Comparison of ENCODE assay signal across 9 cellular contexts in genomic region chr7:33903770-33904679, GRCh38. TPM values are rescaled to one million over a fixed set of nuclear protein-coding genes. Genes with fewer than 3 reads are reported as not detected.
DNase-seq lines count a peak whose midpoint lies in the region; ATAC-seq, FAIRE-seq and TF ChIP-seq lines count a peak whose summit lies in the region.
"Had no signal": no experiment of that assay in that cellular context is flagged by ENCODE, and none has a peak within 500 bp of the region (broad histone marks: within the 10 kb centered on the region; RNA-seq: fewer than 3 reads in every experiment).

No MANE protein-coding gene starts in this region.

- 12% methylated on average over 56 of the region's 56 CpGs for WGBS in A549 (ENCODE audit: missing lambda C conversion rate)
- WGBS in HepG2 (ENCODE audit: low lambda C conversion rate), result 25% methylated on average over 25 of the region's 56 CpGs

- TF ChIP-seq POLR2A in A549 (IDR thresholded peaks at IDR 0.05; ENCODE audit: low read length), result peak; percentile 45
- TF ChIP-seq POLR2A in HepG2 (IDR thresholded peaks at IDR 0.05; ENCODE audit: insufficient read depth in 1 of 2, low read depth in 2 of 2, low read length in 2 of 2), result no peak

- H3K27me3 ChIP-seq in dorsolateral prefrontal cortex, result peaks cover 0 to 25% (median 0%) of the 10 kb centered on the region in 45 donors
- peaks cover 3 to 30% of the 10 kb centered on the region in 2 experiments; a peak in 3 of 5 replicates for H3K27me3 ChIP-seq in HepG2 (ENCODE audit: control insufficient read depth in 1 of 2, insufficient read depth in 2 of 2, low read length in 2 of 2)

- H3K9ac ChIP-seq in HepG2 (ENCODE audit: insufficient read depth, low read depth, low read length), result no peak overlapping the region

- TF ChIP-seq CTCF in A549 (IDR thresholded peaks at IDR 0.05) (no peak), dorsolateral prefrontal cortex (IDR thresholded peaks at IDR 0.05 in 54 of 56, conservative IDR thresholded peaks at IDR 0.05 in 2 of 56; ENCODE audit: low read depth in 1 of 56, partially characterized antibody in 56 of 56) (peak in 3 of 56 donors; percentile 9 to 15 (median 11)), HepG2 (CRISPR knock-in tag; IDR thresholded peaks at IDR 0.05) (no peak)

- no peaks in the 10 kb centered on the region for H3K79me2 ChIP-seq in HepG2 (ENCODE audit: insufficient read depth, low read length)

- peak overlapping the region; percentile 67 for H3K4me3 ChIP-seq in A549
- peak overlapping the region; percentile 45 to 87 (median 75) for H3K4me3 ChIP-seq in dorsolateral prefrontal cortex
- peak overlapping the region; percentile 48 to 69 (median 52) for H3K4me3 ChIP-seq in HepG2 (replicated peaks in 1 of 3; ENCODE audit: insufficient read depth in 1 of 3, low read depth in 2 of 3, low read length in 3 of 3)

- POLR2A ChIA-PET in A549 (lab: Yijun Ruan, JAX) (interaction anchor here (0.7 to 1.4 kb wide), 2 partner anchors 132 to 444 kb away, joined by 3 read pairs; no protein-coding TSS in a partner anchor), HepG2 (lab: Yijun Ruan, JAX) (no interaction called here)

- DNase-seq in A549 (ENCODE audit: low read depth in 1 of 2, low spot score in 1 of 2), result peak; percentile 53 to 54
- peak; percentile 47 to 60 for DNase-seq in SHP77 (lab: John Stamatoyannopoulos, UW)
- DNase-seq in dorsolateral prefrontal cortex, result peak in 9 of 10 donors; percentile 33 to 77 (median 68)
- DNase-seq in HepG2 (ENCODE audit: low spot score), result peak; percentile 3
- DNase-seq in stimulated activated CD4-positive, alpha-beta T cell treated with anti-CD3 and anti-CD28 coated beads, Interleukin-4, amount 100 ng/mL, for 1 hour, result peak; percentile 26
- DNase-seq in NCI-H2107 treated with DMSO at 0.1 percent for 48 hours (lab: John Stamatoyannopoulos, UW; ENCODE audit: unreplicated experiment), result no peak

- no TSS peak for BruUV-seq in HepG2 (replicated peaks; lab: Mats Ljungman, UMichigan)

- intact Hi-C loops in dorsolateral prefrontal cortex (cut with DNase I) (no loop called here), HepG2 (cut with micrococcal nuclease; ENCODE audit: unreplicated experiment) (no loop called here)

- H3K9me3 ChIP-seq in A549, result no peaks in the 10 kb centered on the region
- H3K9me3 ChIP-seq in HepG2 (ENCODE audit: low read length), result no peaks in the 10 kb centered on the region

- no peak overlapping the region for H2AFZ ChIP-seq in HepG2 (ENCODE audit: low read length)

- TF ChIP-seq RAD21 in A549 (conservative IDR thresholded peaks at IDR 0.05 in 1 of 2, IDR thresholded peaks at IDR 0.05 in 1 of 2) (no peak; a peak in 1 of 5 replicates), HepG2 (CRISPR knock-in tag; IDR thresholded peaks at IDR 0.05) (no peak)

- peaks cover 34% of the 10 kb centered on the region for H3K4me1 ChIP-seq in A549
- H3K4me1 ChIP-seq in HepG2 (ENCODE audit: insufficient read depth, low read length), result peaks cover 12% of the 10 kb centered on the region

- H3K4me2 ChIP-seq in A549 (peak overlapping the region; percentile 80), HepG2 (ENCODE audit: low read depth, low read length) (peak overlapping the region; percentile 86)

- FAIRE-seq in A549 (lab: Jason Lieb, UNC), result no peak
- FAIRE-seq in HepG2 (lab: Jason Lieb, UNC), result no peak
- FAIRE-seq: frontal cortex had no signal

- H4K20me1 ChIP-seq in HepG2 (ENCODE audit: insufficient read depth, low read length), result no peaks in the 10 kb centered on the region

- peak overlapping the region; percentile 87 to 95 for H3K27ac ChIP-seq in A549
- H3K27ac ChIP-seq in dorsolateral prefrontal cortex, result peak overlapping the region in 58 of 59 donors; percentile 26 to 96 (median 85)
- no peak overlapping the region for H3K27ac ChIP-seq in HepG2 (ENCODE audit: extremely low read length, insufficient read depth, low read length)

- no peak for TF ChIP-seq EP300 in A549 (IDR thresholded peaks at IDR 0.05)
- no peak for TF ChIP-seq EP300 in HepG2 (IDR thresholded peaks at IDR 0.05; ENCODE audit: low read depth in 2 of 2, low read length in 2 of 2)
- no peak for TF ChIP-seq EP300 in HepG2 (CRISPR knock-in tag; IDR thresholded peaks at IDR 0.05; ENCODE audit: borderline replicate concordance)

- in situ Hi-C loops in HepG2 (cut with HindIII; ENCODE audit: extremely low pct_ligation_motif_present, low pct_unique_long_range_greater_than_20kb), result no loop called here

- CTCF ChIA-PET in A549 (lab: Yijun Ruan, JAX), result interaction anchor here (0.6 to 4.2 kb wide), 24 partner anchors 9 to 1021 kb away, joined by 3 to 41 read pairs (median 4); no protein-coding TSS in a partner anchor
- CTCF ChIA-PET in HepG2 (lab: Yijun Ruan, JAX; ENCODE audit: low intra/inter-chr PET ratio, low total read pairs), result no interaction called here

- H3K36me3 ChIP-seq in HepG2 (replicated peaks in 1 of 2; ENCODE audit: control insufficient read depth in 1 of 2, insufficient read depth in 2 of 2, low read length in 2 of 2), result no peaks in the 10 kb centered on the region

- ATAC-seq in A549 (peak; percentile 70 to 79), GM18868 (IDR thresholded peaks at IDR 0.05; ENCODE audit: unreplicated experiment) (peak; percentile 21), HepG2 (peak; percentile 74), GM21360 (IDR thresholded peaks at IDR 0.05; ENCODE audit: unreplicated experiment) (no peak)

TF ChIP-seq in A549, 52 proteins besides CTCF, POLR2A, EP300 and RAD21 (continues in another document):
- TF ChIP-seq USF2 (IDR thresholded peaks at IDR 0.05) (no peak), RNF2 (IDR thresholded peaks at IDR 0.05; ENCODE audit: borderline replicate concordance, low read depth) (peak; percentile 61; the same call in 1 of the 2 replicates), CEBPB (IDR thresholded peaks at IDR 0.05) (no peak)

TF ChIP-seq in HepG2, 621 proteins besides CTCF, POLR2A, EP300 and RAD21:
- TF ChIP-seq MEIS1 (CRISPR knock-in tag; IDR thresholded peaks at IDR 0.05; ENCODE audit: borderline replicate concordance) (0 out of 2 replicates have a peak, but pooled peaks have one; percentile 12), GMEB2 (CRISPR knock-in tag; IDR thresholded peaks at IDR 0.05; ENCODE audit: low read depth) (no peak), ZNF775 (CRISPR knock-in tag; IDR thresholded peaks at IDR 0.05; ENCODE audit: borderline replicate concordance) (no peak), ZNF605 (CRISPR knock-in tag; IDR thresholded peaks at IDR 0.05) (no peak), ZNF263 (CRISPR knock-in tag; IDR thresholded peaks at IDR 0.05) (no peak), ZC3H4 (CRISPR knock-in tag; IDR thresholded peaks at IDR 0.05; ENCODE audit: borderline replicate concordance) (no peak), CBX2 (IDR thresholded peaks at IDR 0.05; ENCODE audit: low read depth, low read length) (0 out of 2 replicates have a peak, but pooled peaks have one; percentile 36), CBX2 (CRISPR knock-in tag; IDR thresholded peaks at IDR 0.05; ENCODE audit: low read depth) (no peak)

RNA-seq across cellular contexts. Expression of gene BMPER, which starts 1.3 kb away (rescaled TPM):
- 5.0 and 5.6 TPM in 2 replicates for polyA plus RNA-seq in A549 (2011; rRNA removed)
- polyA plus RNA-seq in A549 (2012; cell fraction: cytosol; rRNA removed), result 2.4 and 3.5 TPM in 2 replicates
- 7.4 and 8.2 TPM in 2 replicates for polyA plus RNA-seq in A549 (2012; cell fraction: nucleus; rRNA removed)
- polyA plus RNA-seq in A549 (2017; fragmentation: RNase III; extraction: RNeasy Plus Mini Kit Qiagen cat#74134 plus additional on column Dnase treatment), result 5.8 to 8.9 TPM (median 7.1 TPM) in 3 replicates
- polyA minus RNA-seq in A549 (2011; rRNA and poly(A)+ RNA removed), result 5.5 and 8.0 TPM in 2 replicates
- total RNA-seq in dorsolateral prefrontal cortex, result 10 to 100 TPM; 13.4 to 45.4 (median 31.2) TPM
- total RNA-seq in HepG2 (2016; rRNA removed; fragmentation: Illumina TruSeq; extraction: Trizol), result not detected in 2 replicates
- not detected in 2 replicates for total RNA-seq in HepG2 (2016; cell fraction: cytosol; rRNA removed; fragmentation: Illumina TruSeq; extraction: Trizol; ENCODE audit: low read depth)
- not detected in 2 replicates for total RNA-seq in HepG2 (2016; cell fraction: insoluble cytoplasmic fraction; rRNA removed; fragmentation: Illumina TruSeq; extraction: Trizol)
- total RNA-seq in HepG2 (2016; cell fraction: membrane; rRNA removed; fragmentation: Illumina TruSeq; extraction: Trizol), result not detected in 2 replicates
- not detected in 2 replicates for total RNA-seq in HepG2 (2016; cell fraction: nucleus; rRNA removed; fragmentation: Illumina TruSeq; extraction: Trizol)
- not detected in 2 replicates for polyA plus RNA-seq in HepG2 (2011; rRNA removed)
- 0.01 TPM in 1 of 2 replicates, not detected in the other for polyA plus RNA-seq in HepG2 (2011; cell fraction: cytosol; rRNA removed)
- 0.24 and 0.45 TPM in 2 replicates for polyA plus RNA-seq in HepG2 (2011; cell fraction: nucleus; rRNA removed)
- 0.07 and 0.12 TPM in 2 replicates for polyA plus RNA-seq in HepG2 (2012)
- polyA plus RNA-seq in HepG2 (2016; cell fraction: cytosol; fragmentation: Illumina TruSeq; extraction: Trizol; ENCODE audit: low read depth), result not detected in 2 replicates
- polyA plus RNA-seq in HepG2 (2016; cell fraction: insoluble cytoplasmic fraction; fragmentation: Illumina TruSeq; extraction: Trizol; ENCODE audit: low read depth), result not detected in 2 replicates
- polyA plus RNA-seq in HepG2 (2016; cell fraction: membrane; fragmentation: Illumina TruSeq; extraction: Trizol; ENCODE audit: low read depth), result not detected in 2 replicates
- not detected in 2 replicates for polyA plus RNA-seq in HepG2 (2016; cell fraction: nucleus; fragmentation: Illumina TruSeq; extraction: Trizol; ENCODE audit: insufficient read depth, low read depth)
- polyA minus RNA-seq in HepG2 (2011; rRNA and poly(A)+ RNA removed; ENCODE audit: low replicate concordance), result 0.16 TPM in 1 of 2 replicates, not detected in the other
- polyA minus RNA-seq in HepG2 (2011; cell fraction: cytosol; rRNA and poly(A)+ RNA removed), result not detected in 2 replicates
- 0.26 and 0.62 TPM in 2 replicates for polyA minus RNA-seq in HepG2 (2011; cell fraction: nucleus; rRNA and poly(A)+ RNA removed)

Comparison
In these comparisons a context has a peak if more than half of its experiments do, and no peak if none do; other contexts are left out.
1. RNA of gene BMPER, which starts 1.3 kb away (total RNA-seq): 13.4 to 45.4 TPM in dorsolateral prefrontal cortex; not detected in HepG2; every median in the first group is over 10 times any median in the second.
2. Of the 38 proteins assayed by ChIP-seq in both HepG2 and A549: peak only in HepG2: none; only in A549: POLR2A and RNF2; in both: none; in neither: 35; mixed calls (peak in some experiments, not most) for 1.
3. Peak in every context shown above with its lines, with median percentiles within 50 percentile points of each other: H3K4me3 ChIP-seq.